In genomic region chr1:1574721-1575537, GRCh38 we compare ENCODE assay signal across 8 cellular contexts. TPM values are rescaled to one million over a fixed set of nuclear protein-coding genes. Genes with fewer than 3 reads are reported as not detected.
DNase-seq lines count a peak whose midpoint lies in the region; ATAC-seq and TF ChIP-seq lines count a peak whose summit lies in the region.

SSU72 (minus strand) TSS chr1:1574863; CDS start chr1:1574557, 306 bp downstream.

- POLR2A ChIA-PET in activated B cell treated with CpG ODN at 0.5 μM for 24 hours (lab: Charles Lee) = interaction anchor here (0.6 to 1.5 kb wide), 5 partner anchors 12 to 176 kb away, joined by 3 to 5 read pairs (median 3); partner anchors contain the start of genes CCNL2 and MIB2

- in situ Hi-C loops in ACHN (cut with HindIII; ENCODE audit: low pct_ligation_motif_present, low pct_unique_long_range_greater_than_20kb, low sequenced_read_pairs) = no loop called here

- peak within 1 kb of the TSS; percentile 96 for H3K4me3 Mint-ChIP-seq in activated B cell treated with CpG ODN at 0.5 μM for 24 hours

- H3K4me3 ChIP-seq in cardiac fibroblast (replicated peaks in 1 of 2; ENCODE audit: low read depth in 2 of 2, low read length in 2 of 2) = peak within 1 kb of the TSS; percentile 93 to 98

- peaks cover 24% of the 10 kb centered on the region for H3K36me3 Mint-ChIP-seq in activated B cell treated with CpG ODN at 0.5 μM for 24 hours (ENCODE audit: low read depth)

- peaks cover 37% of the 10 kb centered on the region for H3K4me1 Mint-ChIP-seq in activated B cell treated with CpG ODN at 0.5 μM for 24 hours

- CTCF ChIA-PET in activated B cell treated with CpG ODN at 0.5 μM for 24 hours (lab: Charles Lee) = no interaction called here

- H3K27ac Mint-ChIP-seq in activated B cell treated with CpG ODN at 0.5 μM for 24 hours = peak within 1 kb of the TSS; percentile 98

- intact Hi-C loops in activated B cell treated with CpG ODN at 0.5 μM for 24 hours (cut with micrococcal nuclease) = loop anchor here (1.0 to 5.0 kb wide), 6 partner anchors 40 to 344 kb away; partner anchors contain the start of genes ATAD3A, CDK11B, MIB2 and TMEM52

- DNase-seq in ACHN = peak; percentile 90
- DNase-seq in NCI-H2227 treated with DMSO at 0.1 percent for 48 hours (lab: John Stamatoyannopoulos, UW) = peak; percentile 77
- peak; percentile 95 for DNase-seq in activated B cell treated with CpG ODN at 0.5 μM for 24 hours
- DNase-seq in cardiac fibroblast (ENCODE audit: low read depth in 2 of 2) = peak; percentile 93 to 95
- peak; percentile 94 for DNase-seq in islet precursor cell
- DNase-seq in stimulated activated CD4-positive, alpha-beta T cell treated with anti-CD3 and anti-CD28 coated beads, Interleukin-12 subunit alpha, Interleukin-12 subunit beta, amount 100 ng/mL, for 4 hours = peak; percentile 93

- ATAC-seq in GM18870 (IDR thresholded peaks at IDR 0.05; ENCODE audit: unreplicated experiment) (peak; percentile 60), HG03108 (IDR thresholded peaks at IDR 0.05; ENCODE audit: unreplicated experiment) (peak; percentile 71), activated B cell treated with CpG ODN at 0.5 μM for 24 hours (ENCODE audit: low read depth) (peak; percentile 85)

- TF ChIP-seq CTCF in activated B cell treated with CpG ODN at 0.5 μM for 24 hours (IDR thresholded peaks at IDR 0.05) = no peak
- TF ChIP-seq CTCF in cardiac fibroblast (IDR thresholded peaks at IDR 0.05; ENCODE audit: low read depth, low read length) = no peak

- no peaks in the 10 kb centered on the region for H3K9me3 Mint-ChIP-seq in activated B cell treated with CpG ODN at 0.5 μM for 24 hours

- peaks cover 4% of the 10 kb centered on the region for H3K27me3 Mint-ChIP-seq in activated B cell treated with CpG ODN at 0.5 μM for 24 hours

RNA-seq across cellular contexts. Expression of gene SSU72, which starts in this region (rescaled TPM):
- total RNA-seq in activated B cell treated with CpG ODN at 0.5 μM for 24 hours = 111 and 118 TPM in 2 replicates

Comparison
In these comparisons a context has a peak if more than half of its experiments do, and no peak if none do; other contexts are left out.
1. Peak in every context shown above with its lines: DNase-seq, ATAC-seq and H3K4me3 ChIP-seq.